1 cellular context compared by ENCODE assay signal in the genomic region with DNA sequence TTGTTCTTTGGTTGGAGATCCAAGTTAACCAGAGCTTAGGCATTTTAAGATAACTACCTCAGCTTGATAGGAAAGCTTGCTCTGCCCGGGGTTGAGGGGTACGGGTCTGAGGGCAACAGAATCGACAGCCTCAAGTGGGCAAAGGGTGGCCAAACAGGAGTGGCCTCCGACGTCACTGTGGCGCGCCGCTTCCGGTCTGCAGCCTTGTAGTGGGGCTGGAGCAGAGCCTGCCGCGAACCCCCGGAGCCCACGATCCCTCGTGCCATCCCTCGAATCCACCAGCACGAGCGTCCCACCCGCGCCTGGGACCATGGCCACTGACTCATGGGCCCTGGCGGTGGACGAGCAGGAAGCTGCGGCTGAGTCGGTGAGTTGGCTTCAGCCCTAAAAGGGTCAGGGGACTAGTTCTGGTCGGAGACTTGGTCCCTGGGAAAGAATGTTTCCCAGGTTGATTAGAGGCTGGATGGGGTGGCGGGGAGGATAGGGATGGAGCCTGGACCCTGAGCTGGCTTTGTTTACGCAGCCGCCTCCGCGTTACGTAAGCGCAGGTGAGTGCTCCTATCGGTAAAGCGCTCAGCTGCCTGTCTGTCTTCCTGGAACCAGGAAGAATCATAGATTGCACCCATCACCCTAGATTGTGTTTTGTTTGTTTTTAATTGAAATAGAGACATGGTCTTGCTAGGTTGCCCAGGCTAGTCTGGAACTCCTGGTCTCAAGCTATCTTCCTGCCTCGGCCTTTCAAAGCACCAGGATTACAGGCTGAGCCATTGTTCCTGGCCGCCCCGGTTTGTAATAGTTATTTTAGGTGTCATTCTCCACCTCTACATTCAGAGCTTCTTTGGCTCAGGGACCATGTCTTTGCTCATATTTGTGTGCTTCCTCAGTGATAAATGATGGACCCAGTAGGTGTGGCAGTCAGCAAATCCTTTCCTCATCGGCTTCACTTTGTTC.
TF ChIP-seq lines count a peak whose summit lies in the region.

A gene (plus strand): TSS at position 199 of the 951 bp plus-strand sequence. CDS start 112 bp downstream, at position 311.

TF ChIP-seq in HepG2, 621 proteins besides CTCF, POLR2A, EP300 and RAD21 (continued from another document and continues in another):
- 0 out of 2 replicates have a peak, but pooled peaks have one; percentile 37 for TF ChIP-seq ZNF761 (CRISPR knock-in tag; conservative IDR thresholded peaks at IDR 0.05)
- TF ChIP-seq HNRNPH1 (optimal IDR thresholded peaks at IDR 0.05; ENCODE audit: low read depth, low read length): no peak
- no peak for TF ChIP-seq FIP1L1 (IDR thresholded peaks at IDR 0.05; ENCODE audit: borderline replicate concordance, insufficient read depth, low read depth, low read length)
- peak; percentile 95 for TF ChIP-seq POLR2AphosphoS5 (IDR thresholded peaks at IDR 0.05; ENCODE audit: low read depth, low read length)
- TF ChIP-seq, protein P1, sequence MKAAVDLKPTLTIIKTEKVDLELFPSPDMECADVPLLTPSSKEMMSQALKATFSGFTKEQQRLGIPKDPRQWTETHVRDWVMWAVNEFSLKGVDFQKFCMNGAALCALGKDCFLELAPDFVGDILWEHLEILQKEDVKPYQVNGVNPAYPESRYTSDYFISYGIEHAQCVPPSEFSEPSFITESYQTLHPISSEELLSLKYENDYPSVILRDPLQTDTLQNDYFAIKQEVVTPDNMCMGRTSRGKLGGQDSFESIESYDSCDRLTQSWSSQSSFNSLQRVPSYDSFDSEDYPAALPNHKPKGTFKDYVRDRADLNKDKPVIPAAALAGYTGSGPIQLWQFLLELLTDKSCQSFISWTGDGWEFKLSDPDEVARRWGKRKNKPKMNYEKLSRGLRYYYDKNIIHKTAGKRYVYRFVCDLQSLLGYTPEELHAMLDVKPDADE (CRISPR knock-in tag; IDR thresholded peaks at IDR 0.05): no peak
- peak; percentile 96; the same call in 1 of the 2 replicates for TF ChIP-seq ZNF780A (CRISPR knock-in tag; IDR thresholded peaks at IDR 0.05)
- TF ChIP-seq RBM39 (IDR thresholded peaks at IDR 0.05; ENCODE audit: low read depth, low read length, poor library complexity, severe bottlenecking): peak; percentile 60
- peak; percentile 91; the same call in 1 of the 2 replicates for TF ChIP-seq ZNF547 (CRISPR knock-in tag; IDR thresholded peaks at IDR 0.05)
- TF ChIP-seq YEATS4 (CRISPR knock-in tag; IDR thresholded peaks at IDR 0.05; ENCODE audit: borderline replicate concordance): peak; percentile 97; the same call in 1 of the 2 replicates
- no peak for TF ChIP-seq MBNL3 (CRISPR knock-in tag; conservative IDR thresholded peaks at IDR 0.05)
- no peak for TF ChIP-seq ZNF549 (CRISPR knock-in tag; IDR thresholded peaks at IDR 0.05)
- TF ChIP-seq, protein P2, sequence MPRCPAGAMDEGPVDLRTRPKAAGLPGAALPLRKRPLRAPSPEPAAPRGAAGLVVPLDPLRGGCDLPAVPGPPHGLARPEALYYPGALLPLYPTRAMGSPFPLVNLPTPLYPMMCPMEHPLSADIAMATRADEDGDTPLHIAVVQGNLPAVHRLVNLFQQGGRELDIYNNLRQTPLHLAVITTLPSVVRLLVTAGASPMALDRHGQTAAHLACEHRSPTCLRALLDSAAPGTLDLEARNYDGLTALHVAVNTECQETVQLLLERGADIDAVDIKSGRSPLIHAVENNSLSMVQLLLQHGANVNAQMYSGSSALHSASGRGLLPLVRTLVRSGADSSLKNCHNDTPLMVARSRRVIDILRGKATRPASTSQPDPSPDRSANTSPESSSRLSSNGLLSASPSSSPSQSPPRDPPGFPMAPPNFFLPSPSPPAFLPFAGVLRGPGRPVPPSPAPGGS (CRISPR knock-in tag; IDR thresholded peaks at IDR 0.05): peak; percentile 82; the same call in 1 of the 2 replicates
- peak; percentile 23; the same call in 1 of the 2 replicates for TF ChIP-seq ATF7 (IDR thresholded peaks at IDR 0.05)
- 0 out of 2 replicates have a peak, but pooled peaks have one; percentile 38 for TF ChIP-seq ATF7 (CRISPR knock-in tag; IDR thresholded peaks at IDR 0.05)
- TF ChIP-seq SP5 (CRISPR knock-in tag; IDR thresholded peaks at IDR 0.05; ENCODE audit: borderline replicate concordance, low read depth): peak; percentile 40; the same call in 1 of the 2 replicates
- TF ChIP-seq, protein P3, sequence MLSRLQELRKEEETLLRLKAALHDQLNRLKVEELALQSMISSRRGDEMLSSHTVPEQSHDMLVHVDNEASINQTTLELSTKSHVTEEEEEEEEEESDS (CRISPR knock-in tag; IDR thresholded peaks at IDR 0.05; ENCODE audit: borderline replicate concordance): peak; percentile 94; the same call in 1 of the 2 replicates
- peak; percentile 94 for TF ChIP-seq SNAPC2 (CRISPR knock-in tag; IDR thresholded peaks at IDR 0.05)
- peak; percentile 35 for TF ChIP-seq TBL1XR1 (IDR thresholded peaks at IDR 0.05; ENCODE audit: borderline replicate concordance, low read length, partially characterized antibody)
- TF ChIP-seq POLR2AphosphoS2 (IDR thresholded peaks at IDR 0.05; ENCODE audit: low read depth, low read length): no peak
- TF ChIP-seq ZNF326 (CRISPR knock-in tag; IDR thresholded peaks at IDR 0.05; ENCODE audit: borderline replicate concordance): no peak
- peak; percentile 98 for TF ChIP-seq EED (CRISPR knock-in tag; IDR thresholded peaks at IDR 0.05)
- TF ChIP-seq, protein P4, sequence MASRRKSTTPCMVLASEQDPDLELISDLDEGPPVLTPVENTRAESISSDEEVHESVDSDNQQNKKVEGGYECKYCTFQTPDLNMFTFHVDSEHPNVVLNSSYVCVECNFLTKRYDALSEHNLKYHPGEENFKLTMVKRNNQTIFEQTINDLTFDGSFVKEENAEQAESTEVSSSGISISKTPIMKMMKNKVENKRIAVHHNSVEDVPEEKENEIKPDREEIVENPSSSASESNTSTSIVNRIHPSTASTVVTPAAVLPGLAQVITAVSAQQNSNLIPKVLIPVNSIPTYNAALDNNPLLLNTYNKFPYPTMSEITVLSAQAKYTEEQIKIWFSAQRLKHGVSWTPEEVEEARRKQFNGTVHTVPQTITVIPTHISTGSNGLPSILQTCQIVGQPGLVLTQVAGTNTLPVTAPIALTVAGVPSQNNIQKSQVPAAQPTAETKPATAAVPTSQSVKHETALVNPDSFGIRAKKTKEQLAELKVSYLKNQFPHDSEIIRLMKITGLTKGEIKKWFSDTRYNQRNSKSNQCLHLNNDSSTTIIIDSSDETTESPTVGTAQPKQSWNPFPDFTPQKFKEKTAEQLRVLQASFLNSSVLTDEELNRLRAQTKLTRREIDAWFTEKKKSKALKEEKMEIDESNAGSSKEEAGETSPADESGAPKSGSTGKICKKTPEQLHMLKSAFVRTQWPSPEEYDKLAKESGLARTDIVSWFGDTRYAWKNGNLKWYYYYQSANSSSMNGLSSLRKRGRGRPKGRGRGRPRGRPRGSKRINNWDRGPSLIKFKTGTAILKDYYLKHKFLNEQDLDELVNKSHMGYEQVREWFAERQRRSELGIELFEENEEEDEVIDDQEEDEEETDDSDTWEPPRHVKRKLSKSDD (CRISPR knock-in tag; IDR thresholded peaks at IDR 0.05; ENCODE audit: low read depth): no peak; the same call in none of the 2 replicates
- TF ChIP-seq, protein P5, sequence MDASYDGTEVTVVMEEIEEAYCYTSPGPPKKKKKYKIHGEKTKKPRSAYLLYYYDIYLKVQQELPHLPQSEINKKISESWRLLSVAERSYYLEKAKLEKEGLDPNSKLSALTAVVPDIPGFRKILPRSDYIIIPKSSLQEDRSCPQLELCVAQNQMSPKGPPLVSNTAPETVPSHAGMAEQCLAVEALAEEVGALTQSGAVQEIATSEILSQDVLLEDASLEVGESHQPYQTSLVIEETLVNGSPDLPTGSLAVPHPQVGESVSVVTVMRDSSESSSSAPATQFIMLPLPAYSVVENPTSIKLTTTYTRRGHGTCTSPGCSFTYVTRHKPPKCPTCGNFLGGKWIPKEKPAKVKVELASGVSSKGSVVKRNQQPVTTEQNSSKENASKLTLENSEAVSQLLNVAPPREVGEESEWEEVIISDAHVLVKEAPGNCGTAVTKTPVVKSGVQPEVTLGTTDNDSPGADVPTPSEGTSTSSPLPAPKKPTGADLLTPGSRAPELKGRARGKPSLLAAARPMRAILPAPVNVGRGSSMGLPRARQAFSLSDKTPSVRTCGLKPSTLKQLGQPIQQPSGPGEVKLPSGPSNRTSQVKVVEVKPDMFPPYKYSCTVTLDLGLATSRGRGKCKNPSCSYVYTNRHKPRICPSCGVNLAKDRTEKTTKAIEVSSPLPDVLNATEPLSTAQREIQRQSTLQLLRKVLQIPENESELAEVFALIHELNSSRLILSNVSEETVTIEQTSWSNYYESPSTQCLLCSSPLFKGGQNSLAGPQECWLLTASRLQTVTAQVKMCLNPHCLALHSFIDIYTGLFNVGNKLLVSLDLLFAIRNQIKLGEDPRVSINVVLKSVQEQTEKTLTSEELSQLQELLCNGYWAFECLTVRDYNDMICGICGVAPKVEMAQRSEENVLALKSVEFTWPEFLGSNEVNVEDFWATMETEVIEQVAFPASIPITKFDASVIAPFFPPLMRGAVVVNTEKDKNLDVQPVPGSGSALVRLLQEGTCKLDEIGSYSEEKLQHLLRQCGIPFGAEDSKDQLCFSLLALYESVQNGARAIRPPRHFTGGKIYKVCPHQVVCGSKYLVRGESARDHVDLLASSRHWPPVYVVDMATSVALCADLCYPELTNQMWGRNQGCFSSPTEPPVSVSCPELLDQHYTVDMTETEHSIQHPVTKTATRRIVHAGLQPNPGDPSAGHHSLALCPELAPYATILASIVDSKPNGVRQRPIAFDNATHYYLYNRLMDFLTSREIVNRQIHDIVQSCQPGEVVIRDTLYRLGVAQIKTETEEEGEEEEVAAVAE (CRISPR knock-in tag; IDR thresholded peaks at IDR 0.05; ENCODE audit: borderline replicate concordance): peak; percentile 86
- TF ChIP-seq, protein P6, sequence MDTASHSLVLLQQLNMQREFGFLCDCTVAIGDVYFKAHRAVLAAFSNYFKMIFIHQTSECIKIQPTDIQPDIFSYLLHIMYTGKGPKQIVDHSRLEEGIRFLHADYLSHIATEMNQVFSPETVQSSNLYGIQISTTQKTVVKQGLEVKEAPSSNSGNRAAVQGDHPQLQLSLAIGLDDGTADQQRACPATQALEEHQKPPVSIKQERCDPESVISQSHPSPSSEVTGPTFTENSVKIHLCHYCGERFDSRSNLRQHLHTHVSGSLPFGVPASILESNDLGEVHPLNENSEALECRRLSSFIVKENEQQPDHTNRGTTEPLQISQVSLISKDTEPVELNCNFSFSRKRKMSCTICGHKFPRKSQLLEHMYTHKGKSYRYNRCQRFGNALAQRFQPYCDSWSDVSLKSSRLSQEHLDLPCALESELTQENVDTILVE (CRISPR knock-in tag; IDR thresholded peaks at IDR 0.05): peak; percentile 93
- TF ChIP-seq ELF1 (CRISPR knock-in tag; IDR thresholded peaks at IDR 0.05): peak; percentile 93
- TF ChIP-seq, protein P7, sequence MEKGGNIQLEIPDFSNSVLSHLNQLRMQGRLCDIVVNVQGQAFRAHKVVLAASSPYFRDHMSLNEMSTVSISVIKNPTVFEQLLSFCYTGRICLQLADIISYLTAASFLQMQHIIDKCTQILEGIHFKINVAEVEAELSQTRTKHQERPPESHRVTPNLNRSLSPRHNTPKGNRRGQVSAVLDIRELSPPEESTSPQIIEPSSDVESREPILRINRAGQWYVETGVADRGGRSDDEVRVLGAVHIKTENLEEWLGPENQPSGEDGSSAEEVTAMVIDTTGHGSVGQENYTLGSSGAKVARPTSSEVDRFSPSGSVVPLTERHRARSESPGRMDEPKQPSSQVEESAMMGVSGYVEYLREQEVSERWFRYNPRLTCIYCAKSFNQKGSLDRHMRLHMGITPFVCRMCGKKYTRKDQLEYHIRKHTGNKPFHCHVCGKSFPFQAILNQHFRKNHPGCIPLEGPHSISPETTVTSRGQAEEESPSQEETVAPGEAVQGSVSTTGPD (CRISPR knock-in tag; IDR thresholded peaks at IDR 0.05): peak; percentile 72; the same call in 1 of the 2 replicates
- TF ChIP-seq FLYWCH1 (CRISPR knock-in tag; IDR thresholded peaks at IDR 0.05): peak; percentile 86; the same call in 1 of the 2 replicates
- no peak for TF ChIP-seq ZKSCAN1 (IDR thresholded peaks at IDR 0.05; ENCODE audit: low read length)
- peak; percentile 83 for TF ChIP-seq ARHGAP35 (CRISPR knock-in tag; IDR thresholded peaks at IDR 0.05; ENCODE audit: borderline replicate concordance)
- TF ChIP-seq, protein P8, sequence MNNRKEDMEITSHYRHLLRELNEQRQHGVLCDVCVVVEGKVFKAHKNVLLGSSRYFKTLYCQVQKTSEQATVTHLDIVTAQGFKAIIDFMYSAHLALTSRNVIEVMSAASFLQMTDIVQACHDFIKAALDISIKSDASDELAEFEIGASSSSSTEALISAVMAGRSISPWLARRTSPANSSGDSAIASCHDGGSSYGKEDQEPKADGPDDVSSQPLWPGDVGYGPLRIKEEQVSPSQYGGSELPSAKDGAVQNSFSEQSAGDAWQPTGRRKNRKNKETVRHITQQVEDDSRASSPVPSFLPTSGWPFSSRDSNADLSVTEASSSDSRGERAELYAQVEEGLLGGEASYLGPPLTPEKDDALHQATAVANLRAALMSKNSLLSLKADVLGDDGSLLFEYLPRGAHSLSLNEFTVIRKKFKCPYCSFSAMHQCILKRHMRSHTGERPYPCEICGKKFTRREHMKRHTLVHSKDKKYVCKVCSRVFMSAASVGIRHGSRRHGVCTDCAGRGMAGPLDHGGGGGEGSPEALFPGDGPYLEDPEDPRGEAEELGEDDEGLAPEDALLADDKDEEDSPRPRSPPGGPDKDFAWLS (CRISPR knock-in tag; IDR thresholded peaks at IDR 0.05; ENCODE audit: borderline replicate concordance): no peak; the same call in 1 of the 2 replicates
- peak; percentile 88; the same call in 1 of the 2 replicates for TF ChIP-seq MTA1 (CRISPR knock-in tag; IDR thresholded peaks at IDR 0.05; ENCODE audit: borderline replicate concordance)
- no peak for TF ChIP-seq SETDB1 (CRISPR knock-in tag; IDR thresholded peaks at IDR 0.05; ENCODE audit: borderline replicate concordance)
- peak; percentile 77 for TF ChIP-seq ZNF44 (CRISPR knock-in tag; IDR thresholded peaks at IDR 0.05)
